38 cellular contexts compared by ENCODE assay signal in genomic region chr3:40339871-40340270, GRCh38. TPM values are rescaled to one million over a fixed set of nuclear protein-coding genes. Genes with fewer than 3 reads are reported as not detected.
"Had no signal": no experiment of that assay in that cellular context is flagged by ENCODE, and none has a peak within 500 bp of the region (broad histone marks: within the 10 kb centered on the region; RNA-seq: fewer than 3 reads in every experiment).

No MANE protein-coding gene starts in this region.

- H3K27me3 ChIP-seq: MG63 had no signal

- DNase-seq: Karpas-422, Kasumi-1, MG63, MM.1S, MV-4-11, NCI-H1048, NCI-H1092, NCI-H1092 treated with DMSO at 0.1 percent for 48 hours, NCI-H1105, NCI-H1105 treated with DMSO at 0.1 percent for 48 hours, NCI-H1417, NCI-H1417 treated with DMSO at 0.1 percent for 48 hours, NCI-H1436, NCI-H1436 treated with DMSO at 0.1 percent for 48 hours, NCI-H146, NCI-H1694, NCI-H1694 treated with DMSO at 0.1 percent for 48 hours, NCI-H187, NCI-H187 treated with DMSO at 0.1 percent for 48 hours, NCI-H1930, NCI-H2029, NCI-H2029 treated with DMSO at 0.1 percent for 48 hours, NCI-H2081, NCI-H2081 treated with DMSO at 0.1 percent for 48 hours, NCI-H2107, NCI-H2171, NCI-H2171 treated with DMSO at 0.1 percent for 48 hours, NCI-H2227 treated with DMSO at 0.1 percent for 48 hours, NCI-H226, NCI-H345, NCI-H446, NCI-H446 treated with DMSO at 0.1 percent for 48 hours, NCI-H510A, NCI-H510A treated with DMSO at 0.1 percent for 48 hours, NCI-H524 had no signal

- H3K4me3 ChIP-seq: MG63 had no signal

- H3K36me3 ChIP-seq: MG63 had no signal

- H3K9me3 ChIP-seq: MG63 had no signal

RNA-seq across cellular contexts. Expression of gene ENTPD3, which starts 47.1 kb away (rescaled TPM):
- total RNA-seq: LHCN-M2, M059J, NCI-H460 had no signal
